Comparison of ENCODE assay signal across 12 cellular contexts in genomic region chr2:33214857-33215256, GRCh38.
A peak's percentile ranks its signal among the peaks of the same experiment; 100 is the strongest.
DNase-seq lines count a peak whose midpoint lies in the region; ATAC-seq and TF ChIP-seq lines count a peak whose summit lies in the region.
"Had no signal": no experiment of that assay in that cellular context is flagged by ENCODE, and none has a peak within 500 bp of the region (broad histone marks: within the 10 kb centered on the region; RNA-seq: fewer than 3 reads in every experiment).

No MANE protein-coding gene starts in this region.

- CTCF ChIA-PET in AG04450 (lab: Charles Lee) (no interaction called here), mammary epithelial cell (lab: Charles Lee; ENCODE audit: low non-redundant PET) (no interaction called here)

- dilution Hi-C loops in mammary epithelial cell (cut with HindIII; ENCODE audit: low sequenced_read_pairs) = no loop called here

- no peak overlapping the region for H3K4me3 Mint-ChIP-seq in progenitor cell of endocrine pancreas (ENCODE audit: low read depth)
- H3K4me3 Mint-ChIP-seq: activated CD4-positive, alpha-beta memory T cell treated with anti-CD3 and anti-CD28 coated beads for 36 hours; activated naive CD8-positive, alpha-beta T cell; stimulated activated naive CD8-positive, alpha-beta T cell treated with anti-CD3 and anti-CD28 coated beads, Interleukin-15, amount 100 ng/mL, for 72 hours had no signal

- H3K27ac ChIP-seq in AG04450 (ENCODE audit: low read depth, low read length) = peak overlapping the region; percentile 94
- peak overlapping the region; percentile 28 for H3K27ac ChIP-seq in mammary epithelial cell (ENCODE audit: insufficient read depth, low read depth, low read length)
- H3K27ac ChIP-seq in caudate nucleus (ENCODE audit: low read depth, low read length) = no peak overlapping the region

- POLR2A ChIA-PET in AG04450 (lab: Yijun Ruan, JAX) = interaction anchor here (1.2 to 1.6 kb wide), 2 partner anchors 13 to 81 kb away, joined by 3 to 6 read pairs; no protein-coding TSS in a partner anchor

- H3K9me3 ChIP-seq in AG04450 (ENCODE audit: control insufficient read depth, insufficient read depth, low read length) (no peaks in the 10 kb centered on the region), Loucy (ENCODE audit: insufficient read depth, low read depth, low read length) (no peaks in the 10 kb centered on the region), mammary epithelial cell (replicated peaks; ENCODE audit: insufficient read depth, low read length) (no peaks in the 10 kb centered on the region), MG63 (no peaks in the 10 kb centered on the region)

- TF ChIP-seq CTCF in AG04450 (IDR thresholded peaks at IDR 0.05; ENCODE audit: low read depth, low read length) = no peak
- TF ChIP-seq CTCF in Loucy (conservative IDR thresholded peaks at IDR 0.05; ENCODE audit: low read length) = no peak
- TF ChIP-seq CTCF in mammary epithelial cell (conservative IDR thresholded peaks at IDR 0.05 in 1 of 2, IDR thresholded peaks at IDR 0.05 in 1 of 2; ENCODE audit: extremely low read depth in 1 of 2, insufficient read depth in 1 of 2, low read depth in 1 of 2, low read length in 2 of 2) = no peak
- TF ChIP-seq CTCF in progenitor cell of endocrine pancreas (IDR thresholded peaks at IDR 0.05; ENCODE audit: unreplicated experiment) = no peak

- H3K4me1 ChIP-seq in Loucy (ENCODE audit: insufficient read depth, low read length, poor library complexity, severe bottlenecking) (peaks cover 85% of the 10 kb centered on the region), mammary epithelial cell (ENCODE audit: insufficient read depth, low read length) (peaks cover 58% of the 10 kb centered on the region)

- BruUV-seq in mammary epithelial cell (replicated peaks; lab: Mats Ljungman, UMichigan) = no TSS peak

- no peak overlapping the region for H3K4me3 ChIP-seq in AG04450 (ENCODE audit: low read depth, low read length)
- peak overlapping the region; percentile 1 for H3K4me3 ChIP-seq in Loucy (ENCODE audit: low read length, poor library complexity, severe bottlenecking)
- no peak overlapping the region for H3K4me3 ChIP-seq in mammary epithelial cell (replicated peaks in 1 of 3; ENCODE audit: insufficient read depth in 1 of 3, low read depth in 2 of 3, low read length in 3 of 3)
- no peak overlapping the region for H3K4me3 ChIP-seq in MG63

- DNase-seq in AG04450 (ENCODE audit: low read depth, low spot score) (no peak), mammary epithelial cell (no peak), progenitor cell of endocrine pancreas (ENCODE audit: low spot score, unreplicated experiment) (no peak), MG63 (no peak), caudate nucleus (lab: John Stamatoyannopoulos, UW) (no peak), globus pallidus (ENCODE audit: low spot score) (no peak)
- DNase-seq: activated CD4-positive, alpha-beta memory T cell treated with anti-CD3 and anti-CD28 coated beads for 36 hours; NCI-H2029 treated with DMSO at 0.1 percent for 48 hours had no signal

- H3K27me3 Mint-ChIP-seq in progenitor cell of endocrine pancreas = no peaks in the 10 kb centered on the region
- H3K27me3 Mint-ChIP-seq: activated naive CD8-positive, alpha-beta T cell; stimulated activated naive CD8-positive, alpha-beta T cell treated with anti-CD3 and anti-CD28 coated beads, Interleukin-15, amount 100 ng/mL, for 72 hours had no signal

- H3K9me3 Mint-ChIP-seq in progenitor cell of endocrine pancreas (ENCODE audit: low read depth) = peaks cover 4% of the 10 kb centered on the region
- H3K9me3 Mint-ChIP-seq: activated CD4-positive, alpha-beta memory T cell treated with anti-CD3 and anti-CD28 coated beads for 36 hours; stimulated activated naive CD8-positive, alpha-beta T cell treated with anti-CD3 and anti-CD28 coated beads, Interleukin-15, amount 100 ng/mL, for 72 hours had no signal

- H2AFZ ChIP-seq in Loucy (ENCODE audit: low read length) (no peak overlapping the region), mammary epithelial cell (ENCODE audit: low read depth, low read length) (no peak overlapping the region)

- H3K36me3 Mint-ChIP-seq in progenitor cell of endocrine pancreas (ENCODE audit: insufficient read depth) = peaks cover 3% of the 10 kb centered on the region
- H3K36me3 Mint-ChIP-seq: activated CD4-positive, alpha-beta memory T cell treated with anti-CD3 and anti-CD28 coated beads for 36 hours; activated naive CD8-positive, alpha-beta T cell had no signal

- no peaks in the 10 kb centered on the region for H3K9me2 ChIP-seq in Loucy (replicated peaks; ENCODE audit: low read depth, low read length)

- in situ Hi-C loops in mammary epithelial cell (cut with MboI; ENCODE audit: low sequenced_read_pairs in 2 of 2) = no loop called here

- intact Hi-C loops in mammary epithelial cell (cut with micrococcal nuclease) = loop anchor here (1.0 to 5.0 kb wide), 3 partner anchors 50 to 143 kb away; no protein-coding TSS in a partner anchor

- H3K27me3 ChIP-seq in AG04450 (ENCODE audit: control insufficient read depth, insufficient read depth, low read length) = no peaks in the 10 kb centered on the region
- no peaks in the 10 kb centered on the region for H3K27me3 ChIP-seq in Loucy (ENCODE audit: insufficient read depth, low read length, poor library complexity, severe bottlenecking)
- H3K27me3 ChIP-seq in mammary epithelial cell (ENCODE audit: insufficient read depth, low read length) = no peaks in the 10 kb centered on the region
- H3K27me3 ChIP-seq in MG63 = no peaks in the 10 kb centered on the region

- H3K4me1 Mint-ChIP-seq in progenitor cell of endocrine pancreas (ENCODE audit: low read depth) = peaks cover 14% of the 10 kb centered on the region

- 90% methylated on average over 6 of the region's 6 CpGs for WGBS in mammary epithelial cell (ENCODE audit: low coverage, missing lambda C conversion rate)

- no peak for ATAC-seq in HG02623 (IDR thresholded peaks at IDR 0.05; ENCODE audit: unreplicated experiment)
- ATAC-seq: stimulated activated naive CD8-positive, alpha-beta T cell treated with anti-CD3 and anti-CD28 coated beads, Interleukin-15, amount 100 ng/mL, for 72 hours had no signal

- H3K27ac Mint-ChIP-seq in progenitor cell of endocrine pancreas = peak overlapping the region; percentile 42
- H3K27ac Mint-ChIP-seq: activated CD4-positive, alpha-beta memory T cell treated with anti-CD3 and anti-CD28 coated beads for 36 hours; activated naive CD8-positive, alpha-beta T cell; stimulated activated naive CD8-positive, alpha-beta T cell treated with anti-CD3 and anti-CD28 coated beads, Interleukin-15, amount 100 ng/mL, for 72 hours had no signal

- H4K20me1 ChIP-seq in Loucy (ENCODE audit: insufficient read depth, low read length, poor library complexity, severe bottlenecking) (no peaks in the 10 kb centered on the region), mammary epithelial cell (ENCODE audit: insufficient read depth, low read length) (no peaks in the 10 kb centered on the region)

- H3K9ac ChIP-seq in Loucy (ENCODE audit: low read depth, low read length, poor library complexity, severe bottlenecking) (peak overlapping the region; percentile 52), mammary epithelial cell (ENCODE audit: insufficient read depth, low read length) (no peak overlapping the region)

- no peaks in the 10 kb centered on the region for H3K79me2 ChIP-seq in Loucy (ENCODE audit: insufficient read depth, low read length)
- H3K79me2 ChIP-seq in mammary epithelial cell (ENCODE audit: insufficient read depth, low read length) = no peaks in the 10 kb centered on the region

- peaks cover 10% of the 10 kb centered on the region for H3F3A ChIP-seq in Loucy (ENCODE audit: low read depth)

- H3K36me3 ChIP-seq in Loucy (ENCODE audit: insufficient read depth, low read length) (no peaks in the 10 kb centered on the region), mammary epithelial cell (ENCODE audit: insufficient read depth, low read length) (no peaks in the 10 kb centered on the region), MG63 (peaks cover 9% of the 10 kb centered on the region; the same call in 1 of the 2 replicates)

- peak overlapping the region; percentile 36 for H3K4me2 ChIP-seq in Loucy (ENCODE audit: low read depth, low read length, poor library complexity, severe bottlenecking)
- H3K4me2 ChIP-seq in mammary epithelial cell (ENCODE audit: insufficient read depth, low read depth, low read length) = no peak overlapping the region
